10 cellular contexts compared by ENCODE assay signal in the genomic region with DNA sequence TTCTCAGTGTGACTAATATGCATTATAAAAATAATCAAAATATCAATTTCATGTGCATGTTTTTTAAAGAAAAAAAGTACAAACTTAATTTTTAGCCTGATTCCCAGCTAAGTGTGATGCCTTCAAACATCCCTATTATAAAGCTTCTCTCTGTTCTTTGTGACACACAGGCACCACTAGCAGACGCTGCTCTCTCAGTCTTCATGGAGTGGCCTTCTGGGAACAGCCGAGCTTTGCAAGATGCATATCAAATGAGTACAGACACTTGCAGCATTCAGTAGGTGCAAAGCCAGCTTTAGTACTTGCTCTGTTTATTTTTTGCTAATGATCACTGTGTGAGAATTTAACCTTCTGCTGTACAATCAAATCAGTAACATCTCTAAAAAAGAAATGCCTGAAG.
DNase-seq lines count a peak whose midpoint lies in the region; ATAC-seq and TF ChIP-seq lines count a peak whose summit lies in the region.
"Had no signal": no experiment of that assay in that cellular context is flagged by ENCODE, and none has a peak within 500 bp of the region (broad histone marks: within the 10 kb centered on the region; RNA-seq: fewer than 3 reads in every experiment).

No MANE protein-coding gene starts in this region.

- in situ Hi-C loops in SK-MEL-5 (cut with HindIII; ENCODE audit: low pct_unique_long_range_greater_than_20kb, low sequenced_read_pairs), result no loop called here

- intact Hi-C loops in left cardiac atrium (cut with DNase I), result loop anchor here in 1 of 2 donors (10.0 kb wide), 1 partner anchor 750 kb away; no protein-coding TSS in a partner anchor

- ATAC-seq in left cardiac atrium (peak; percentile 82 to 88), GM18909 (IDR thresholded peaks at IDR 0.05; ENCODE audit: poor library complexity, unreplicated experiment) (no peak)
- ATAC-seq in activated CD4-positive, CD25-positive, alpha-beta regulatory T cell treated with anti-CD3 and anti-CD28 coated beads, Interleukin-2, amount 50 U/mL, for 24 hours, result no peak

- H3K27ac ChIP-seq in coronary artery, result no peak overlapping the region

- no peak for TF ChIP-seq CTCF in coronary artery (IDR thresholded peaks at IDR 0.05)

- DNase-seq in NCI-H748 (lab: John Stamatoyannopoulos, UW; ENCODE audit: unreplicated experiment) (peak; percentile 35), NCI-H748 treated with DMSO at 0.1 percent for 48 hours (lab: John Stamatoyannopoulos, UW) (no peak), SK-MEL-5 (ENCODE audit: low read depth, low spot score) (peak; percentile 93), left cardiac atrium (no peak), superior temporal gyrus (ENCODE audit: extremely low spot score) (peak; percentile 93), coronary artery (ENCODE audit: low spot score) (no peak)
- DNase-seq: activated naive CD8-positive, alpha-beta T cell treated with anti-CD3 and anti-CD28 coated beads for 36 hours had no signal

- no peak overlapping the region for H3K4me3 ChIP-seq in coronary artery
- H3K4me3 ChIP-seq: smooth muscle cell had no signal

Comparison
In these comparisons a context has a peak if more than half of its experiments do, and no peak if none do; other contexts are left out.
1. DNase-seq: peak in NCI-H748 (single experiment), SK-MEL-5 (single experiment) and superior temporal gyrus (single experiment); none in NCI-H748 treated with DMSO at 0.1 percent for 48 hours (single experiment), left cardiac atrium (single experiment) and coronary artery (single experiment).
2. ATAC-seq: peak in left cardiac atrium (2 of 2); none in activated CD4-positive, CD25-positive, alpha-beta regulatory T cell treated with anti-CD3 and anti-CD28 coated beads, Interleukin-2, amount 50 U/mL, for 24 hours (0 of 2) and GM18909 (single experiment).